In the genomic region with DNA sequence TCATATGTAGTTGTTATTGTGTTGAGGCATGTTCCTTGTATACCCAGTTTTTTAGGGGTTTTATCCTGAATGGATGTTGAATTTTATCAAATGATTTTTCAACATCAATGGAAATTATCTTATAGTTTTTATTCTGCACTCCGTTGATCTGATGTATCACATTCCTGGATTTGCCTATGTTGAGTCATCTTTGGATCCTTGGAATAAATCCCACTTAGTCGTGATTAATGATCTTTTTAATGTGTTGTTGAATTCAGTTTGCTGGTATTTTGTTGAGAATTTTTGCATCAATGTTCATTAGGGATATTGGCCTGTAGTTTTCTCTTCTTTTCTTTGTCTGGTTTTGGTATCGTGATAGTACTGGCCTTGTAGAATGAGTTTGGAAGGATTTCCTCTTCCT, we compare ENCODE assay signal across 36 cellular contexts.
"Had no signal": no experiment of that assay in that cellular context is flagged by ENCODE, and none has a peak within 500 bp of the region (broad histone marks: within the 10 kb centered on the region; RNA-seq: fewer than 3 reads in every experiment).

No MANE protein-coding gene starts in this region.

- ATAC-seq: activated CD8-positive, alpha-beta T cell treated with anti-CD3 and anti-CD28 coated beads for 36 hours; activated naive CD4-positive, alpha-beta T cell treated with anti-CD3 and anti-CD28 coated beads, Interleukin-2, amount 50 U/mL, for 72 hours; activated T-cell treated with anti-CD3 and anti-CD28 coated beads, Interleukin-2, amount 50 U/mL, for 4 hours; activated T-cell treated with anti-CD3 and anti-CD28 coated beads, Interleukin-2, amount 50 U/mL, for 72 hours; activated T-helper 17 cell treated with anti-CD3 and anti-CD28 coated beads, Interleukin-2, amount 50 U/mL, for 72 hours; body of pancreas had no signal

- H3K4me3 ChIP-seq: adrenal gland, body of pancreas, breast epithelium had no signal

- H3K27ac Mint-ChIP-seq: activated B cell treated with CpG ODN at 0.5 μM for 24 hours; activated CD4-positive, alpha-beta memory T cell treated with anti-CD3 and anti-CD28 coated beads for 36 hours; activated CD4-positive, alpha-beta T cell treated with anti-CD3 and anti-CD28 coated beads, Interleukin-2, amount 10 ng/mL, durations not matched to agents 24 days and 14 days; activated CD8-positive, alpha-beta T cell treated with anti-CD3 and anti-CD28 coated beads for 36 hours; activated naive CD4-positive, alpha-beta T cell treated with anti-CD3 and anti-CD28 coated beads for 36 hours; activated naive CD4-positive, alpha-beta T cell treated with anti-CD3 and anti-CD28 coated beads, Interleukin-2, amount 50 U/mL, for 72 hours; activated naive CD8-positive, alpha-beta T cell treated with anti-CD3 and anti-CD28 coated beads for 36 hours; activated T-cell treated with anti-CD3 and anti-CD28 coated beads, Interleukin-2, amount 50 U/mL, for 72 hours; activated T-helper 1 cell treated with anti-CD3 and anti-CD28 coated beads, Interleukin-12 subunit alpha, Interleukin-12 subunit beta, Interleukin-2, Interleukin-4 antibody, amounts not matched to agents 30 ng/mL and 10 ng/mL and 1 ng/mL, durations not matched to agents 14 hours and 24 hours and 36 hours; activated T-helper 17 cell treated with anti-CD3 and anti-CD28 coated beads, Interleukin-2, amount 50 U/mL, for 72 hours; T-helper 1 cell treated with Interleukin-12 subunit alpha and Interleukin-12 subunit beta and Interleukin-4 antibody, amounts not matched to agents 30 μg/mL and 1 μg/mL, for 36 hours; T-helper 2 cell treated with Interferon-gamma antibody and Interleukin-4, amounts not matched to agents 5 μg/mL and 100 μg/mL, for 36 hours had no signal

- H3K27me3 ChIP-seq: adrenal gland, body of pancreas, brain microvascular endothelial cell, breast epithelium had no signal

- FAIRE-seq: TTC549 had no signal

- H3K36me3 ChIP-seq: adrenal gland, brain microvascular endothelial cell, breast epithelium had no signal

- H3K4me1 ChIP-seq: adrenal gland, body of pancreas, breast epithelium had no signal

- H3K27ac ChIP-seq: adrenal gland, body of pancreas, brain microvascular endothelial cell, breast epithelium, VCaP had no signal

- H3K9me3 ChIP-seq: adrenal gland, body of pancreas, breast epithelium had no signal

- H3K27me3 Mint-ChIP-seq: activated B cell treated with CpG ODN at 0.5 μM for 24 hours; activated CD4-positive, alpha-beta memory T cell treated with anti-CD3 and anti-CD28 coated beads for 36 hours; activated CD4-positive, alpha-beta T cell treated with anti-CD3 and anti-CD28 coated beads, Interleukin-2, amount 10 ng/mL, durations not matched to agents 24 days and 14 days; activated CD8-positive, alpha-beta T cell treated with anti-CD3 and anti-CD28 coated beads for 36 hours; activated naive CD8-positive, alpha-beta T cell treated with anti-CD3 and anti-CD28 coated beads for 36 hours; activated T-helper 17 cell treated with anti-CD3 and anti-CD28 coated beads, Interleukin-2, amount 50 U/mL, for 72 hours had no signal

- H3K36me3 Mint-ChIP-seq: activated CD4-positive, alpha-beta memory T cell treated with anti-CD3 and anti-CD28 coated beads for 36 hours; activated naive CD8-positive, alpha-beta T cell treated with anti-CD3 and anti-CD28 coated beads for 36 hours had no signal

- H3K4me1 Mint-ChIP-seq: activated B cell treated with CpG ODN at 0.5 μM for 24 hours; activated CD4-positive, alpha-beta T cell treated with anti-CD3 and anti-CD28 coated beads, Interleukin-2, amount 10 ng/mL, durations not matched to agents 24 days and 14 days; activated naive CD8-positive, alpha-beta T cell treated with anti-CD3 and anti-CD28 coated beads for 36 hours; activated T-helper 17 cell treated with anti-CD3 and anti-CD28 coated beads, Interleukin-2, amount 50 U/mL, for 72 hours had no signal

- H3K4me3 Mint-ChIP-seq: activated B cell treated with CpG ODN at 0.5 μM for 24 hours; activated CD4-positive, alpha-beta memory T cell treated with anti-CD3 and anti-CD28 coated beads for 36 hours; activated CD4-positive, alpha-beta T cell treated with anti-CD3 and anti-CD28 coated beads, Interleukin-2, amount 10 ng/mL, durations not matched to agents 24 days and 14 days; activated CD8-positive, alpha-beta T cell treated with anti-CD3 and anti-CD28 coated beads for 36 hours; activated naive CD4-positive, alpha-beta T cell treated with anti-CD3 and anti-CD28 coated beads for 36 hours; activated naive CD8-positive, alpha-beta T cell treated with anti-CD3 and anti-CD28 coated beads for 36 hours; activated T-cell treated with anti-CD3 and anti-CD28 coated beads, Interleukin-2, amount 50 U/mL, for 4 hours; activated T-cell treated with anti-CD3 and anti-CD28 coated beads, Interleukin-2, amount 50 U/mL, for 72 hours; activated T-helper 1 cell treated with anti-CD3 and anti-CD28 coated beads, Interleukin-12 subunit alpha, Interleukin-12 subunit beta, Interleukin-2, Interleukin-4 antibody, amounts not matched to agents 30 ng/mL and 10 ng/mL and 1 ng/mL, durations not matched to agents 14 hours and 24 hours and 36 hours; activated T-helper 17 cell treated with anti-CD3 and anti-CD28 coated beads, Interleukin-2, amount 50 U/mL, for 72 hours; T-helper 1 cell treated with Interleukin-12 subunit alpha and Interleukin-12 subunit beta and Interleukin-4 antibody, amounts not matched to agents 30 μg/mL and 1 μg/mL, for 36 hours; T-helper 2 cell treated with Interferon-gamma antibody and Interleukin-4, amounts not matched to agents 5 μg/mL and 100 μg/mL, for 36 hours had no signal

- DNase-seq: activated B cell treated with CpG ODN at 0.5 μM for 24 hours; activated CD4-positive, alpha-beta memory T cell treated with anti-CD3 and anti-CD28 coated beads for 36 hours; activated CD4-positive, alpha-beta T cell treated with anti-CD3 and anti-CD28 coated beads for 4 hours; activated CD4-positive, alpha-beta T cell treated with anti-CD3 and anti-CD28 coated beads, Interleukin-2, amount 10 ng/mL, durations not matched to agents 24 days and 14 days; activated CD4-positive, alpha-beta T cell treated with anti-CD3 and anti-CD28 coated beads, Interleukin-2, amount 50 U/mL, for 1 hour; activated CD4-positive, alpha-beta T cell treated with anti-CD3 and anti-CD28 coated beads, Interleukin-2, amount 50 U/mL, for 4 hours; activated CD4-positive, CD25-positive, alpha-beta regulatory T cell treated with anti-CD3 and anti-CD28 coated beads, Interleukin-2, amount 50 U/mL, for 72 hours; activated CD8-positive, alpha-beta memory T cell treated with anti-CD3 and anti-CD28 coated beads, Interleukin-2, amount 50 U/mL, for 4 hours; activated CD8-positive, alpha-beta T cell treated with anti-CD3 and anti-CD28 coated beads for 36 hours; activated effector memory CD4-positive, alpha-beta T cell treated with anti-CD3 and anti-CD28 coated beads, Interleukin-2, amount 50 U/mL, for 16 hours; activated gamma-delta T cell treated with Interleukin-2 at 50 U/mL for 16 hours; activated naive CD4-positive, alpha-beta T cell; activated naive CD4-positive, alpha-beta T cell treated with anti-CD3 and anti-CD28 coated beads for 36 hours; activated naive CD4-positive, alpha-beta T cell treated with anti-CD3 and anti-CD28 coated beads, Interleukin-2, amount 50 U/mL, for 16 hours; activated naive CD8-positive, alpha-beta T cell treated with anti-CD3 and anti-CD28 coated beads for 36 hours; activated T-cell treated with anti-CD3 and anti-CD28 coated beads for 4 hours; activated T-cell treated with anti-CD3 and anti-CD28 coated beads, Interleukin-2, amount 50 U/mL, for 1 hour; activated T-cell treated with anti-CD3 and anti-CD28 coated beads, Interleukin-2, amount 50 U/mL, for 4 hours; activated T-cell treated with anti-CD3 and anti-CD28 coated beads, Interleukin-2, amount 50 U/mL, for 72 hours; adrenal gland; amniotic stem cell; aorta; body of pancreas; brain microvascular endothelial cell; central memory CD4-positive, alpha-beta T cell; T-helper 1 cell; T-helper 2 cell; T-helper 9 cell had no signal
